10 cellular contexts compared by ENCODE assay signal in the genomic region with DNA sequence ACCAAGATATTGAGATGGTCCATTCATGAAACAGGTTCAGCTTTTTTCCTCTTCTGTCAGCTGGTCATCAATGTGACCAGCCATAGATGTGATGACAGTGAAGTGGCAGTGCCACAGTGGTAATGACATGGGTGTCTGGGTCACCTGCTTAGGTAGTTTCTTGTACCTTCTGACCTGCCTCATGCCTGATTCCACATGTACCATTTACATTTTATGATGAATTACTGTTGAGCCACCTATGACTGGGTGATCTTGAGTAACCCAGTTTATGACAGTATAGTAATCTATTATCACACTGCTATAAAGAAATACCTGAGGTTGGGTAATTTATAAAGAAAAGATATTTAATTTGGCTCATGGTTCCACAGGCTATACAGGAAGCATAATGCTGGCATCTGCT. TPM values are rescaled to one million over a fixed set of nuclear protein-coding genes. Genes with fewer than 3 reads are reported as not detected.
"Had no signal": no experiment of that assay in that cellular context is flagged by ENCODE, and none has a peak within 500 bp of the region (broad histone marks: within the 10 kb centered on the region; RNA-seq: fewer than 3 reads in every experiment).

No MANE protein-coding gene starts in this region.

- H3K27ac ChIP-seq: HL-60, KMS-11 had no signal

- FAIRE-seq: HepG2, HTR-8/SVneo, K562 had no signal

- ATAC-seq: HepG2, K562 had no signal

- DNase-seq: IMR-90, KBM-7, KG1 had no signal

- H3K4me3 ChIP-seq: K562 had no signal

RNA-seq across cellular contexts. Expression of gene RGSL1, which starts 45.7 kb away (rescaled TPM):
- total RNA-seq: HepG2, HT-29, IMR-90, K562 had no signal
- polyA plus RNA-seq: HepG2, IgD-negative memory B cell, IMR-90 had no signal
